16 cellular contexts compared by ENCODE assay signal in the genomic region with DNA sequence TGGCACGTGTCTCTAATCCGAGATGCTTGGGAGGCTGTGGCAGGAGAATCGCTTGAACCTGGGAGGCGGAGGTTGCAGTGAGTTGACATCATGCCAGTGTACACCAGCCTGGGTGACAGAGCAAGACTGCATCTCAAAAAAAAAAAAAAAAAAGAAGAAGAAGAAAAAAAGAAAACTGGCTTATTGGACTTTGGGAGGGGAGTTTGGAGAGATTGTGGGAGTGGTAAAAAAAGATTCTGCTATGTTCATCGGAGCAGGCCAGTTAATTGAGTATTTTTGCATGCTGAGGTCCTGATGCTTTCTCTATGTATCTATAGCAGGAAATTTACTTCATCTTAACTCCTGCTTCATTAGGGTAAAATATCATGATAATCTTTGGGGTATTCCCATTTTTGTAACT. TPM values are rescaled to one million over a fixed set of nuclear protein-coding genes. Genes with fewer than 3 reads are reported as not detected.
A peak's percentile ranks its signal among the peaks of the same experiment; 100 is the strongest.
DNase-seq lines count a peak whose midpoint lies in the region; ATAC-seq and TF ChIP-seq lines count a peak whose summit lies in the region.
"Had no signal": no experiment of that assay in that cellular context is flagged by ENCODE, and none has a peak within 500 bp of the region (broad histone marks: within the 10 kb centered on the region; RNA-seq: fewer than 3 reads in every experiment).

No MANE protein-coding gene starts in this region.

- intact Hi-C loops in activated CD4-positive, alpha-beta T cell treated with anti-CD3 and anti-CD28 coated beads for 36 hours (cut with DNase I, micrococcal nuclease): no loop called here

- H3K4me1 Mint-ChIP-seq in activated CD4-positive, alpha-beta T cell treated with anti-CD3 and anti-CD28 coated beads for 36 hours: peaks cover 79% of the 10 kb centered on the region
- H3K4me1 Mint-ChIP-seq in stimulated activated memory B cell treated with anti-CD40 and anti-IgM and Interleukin-4, amounts not matched to agents 10 μg/mL and 1 μg/mL and 100 μg/mL, for 72 hours: peaks cover 69% of the 10 kb centered on the region

- H3K9ac ChIP-seq in SU-DHL-6 (ENCODE audit: low read length): no peak overlapping the region

- no peaks in the 10 kb centered on the region for H3K9me3 Mint-ChIP-seq in activated CD4-positive, alpha-beta T cell treated with anti-CD3 and anti-CD28 coated beads for 36 hours (ENCODE audit: low read depth)
- H3K9me3 Mint-ChIP-seq in stimulated activated memory B cell treated with anti-CD40 and anti-IgM and Interleukin-4, amounts not matched to agents 10 μg/mL and 1 μg/mL and 100 μg/mL, for 72 hours: no peaks in the 10 kb centered on the region
- H3K9me3 Mint-ChIP-seq: immature natural killer cell had no signal

- H3K9me3 ChIP-seq in SU-DHL-6 (ENCODE audit: insufficient read depth, low read length) (no peaks in the 10 kb centered on the region), hepatocyte (ENCODE audit: low read depth) (no peaks in the 10 kb centered on the region)

- H3K27ac ChIP-seq in SU-DHL-6 (ENCODE audit: low read depth, low read length) (peak overlapping the region; percentile 23; the same call in 1 of the 2 replicates), hepatocyte (peak overlapping the region; percentile 57)
- H3K27ac ChIP-seq: 22Rv1, foreskin keratinocyte, PC-9 had no signal

- POLR2A ChIA-PET in activated CD4-positive, alpha-beta T cell treated with anti-CD3 and anti-CD28 coated beads for 36 hours (lab: Charles Lee): interaction anchor here (0.6 kb wide), 1 partner anchor 224 kb away, joined by 4 read pairs; no protein-coding TSS in a partner anchor

- DNase-seq in activated CD4-positive, alpha-beta T cell treated with anti-CD3 and anti-CD28 coated beads for 36 hours: no peak
- no peak for DNase-seq in activated CD4-positive, alpha-beta T cell treated with anti-CD3 and anti-CD28 coated beads for 4 hours
- no peak for DNase-seq in hepatocyte (ENCODE audit: low spot score)
- DNase-seq in cerebellum (ENCODE audit: low spot score): no peak
- DNase-seq in NCI-H526 treated with DMSO at 0.1 percent for 48 hours (lab: John Stamatoyannopoulos, UW): no peak
- DNase-seq in NCI-H1436 treated with DMSO at 0.1 percent for 48 hours (lab: John Stamatoyannopoulos, UW): no peak
- DNase-seq: activated CD4-positive, CD25-positive, alpha-beta regulatory T cell; COR-L47; effector memory CD4-positive, alpha-beta T cell; foreskin keratinocyte; immature natural killer cell; NCI-H1417 treated with DMSO at 0.1 percent for 48 hours; PC-9 had no signal

- no peak overlapping the region for H3K4me3 Mint-ChIP-seq in activated CD4-positive, alpha-beta T cell treated with anti-CD3 and anti-CD28 coated beads for 36 hours
- no peak overlapping the region for H3K4me3 Mint-ChIP-seq in stimulated activated memory B cell treated with anti-CD40 and anti-IgM and Interleukin-4, amounts not matched to agents 10 μg/mL and 1 μg/mL and 100 μg/mL, for 72 hours
- H3K4me3 Mint-ChIP-seq: immature natural killer cell had no signal

- H2AFZ ChIP-seq in SU-DHL-6 (ENCODE audit: low read depth, low read length, severe bottlenecking) (no peak overlapping the region), hepatocyte (no peak overlapping the region)
- H2AFZ ChIP-seq: PC-9 had no signal

- no peaks in the 10 kb centered on the region for H3K27me3 ChIP-seq in SU-DHL-6 (ENCODE audit: low read length)
- H3K27me3 ChIP-seq in hepatocyte: no peaks in the 10 kb centered on the region
- H3K27me3 ChIP-seq: foreskin keratinocyte had no signal

- H3K27ac Mint-ChIP-seq in activated CD4-positive, alpha-beta T cell treated with anti-CD3 and anti-CD28 coated beads for 36 hours: peak overlapping the region; percentile 12
- H3K27ac Mint-ChIP-seq in stimulated activated memory B cell treated with anti-CD40 and anti-IgM and Interleukin-4, amounts not matched to agents 10 μg/mL and 1 μg/mL and 100 μg/mL, for 72 hours: peak overlapping the region; percentile 62

- H3K4me3 ChIP-seq in SU-DHL-6 (ENCODE audit: insufficient read depth, low read length, poor library complexity, severe bottlenecking): no peak overlapping the region
- no peak overlapping the region for H3K4me3 ChIP-seq in hepatocyte
- H3K4me3 ChIP-seq: PC-9 had no signal

- H3K4me1 ChIP-seq in hepatocyte (ENCODE audit: insufficient read depth): peaks cover 6% of the 10 kb centered on the region

- CTCF ChIA-PET in activated CD4-positive, alpha-beta T cell treated with anti-CD3 and anti-CD28 coated beads for 36 hours (lab: Charles Lee): no interaction called here

- H3K36me3 ChIP-seq in SU-DHL-6 (ENCODE audit: low read length) (peaks cover 5% of the 10 kb centered on the region; the same call in 1 of the 2 replicates), hepatocyte (replicated peaks; ENCODE audit: insufficient read depth, low read depth) (no peaks in the 10 kb centered on the region)

- H4K20me1 ChIP-seq in SU-DHL-6 (ENCODE audit: low read depth, low read length) (peaks cover 53% of the 10 kb centered on the region), hepatocyte (ENCODE audit: insufficient read depth, poor library complexity, severe bottlenecking) (peaks cover 87% of the 10 kb centered on the region)

- H3K4me2 ChIP-seq in SU-DHL-6 (ENCODE audit: low read depth, low read length, poor library complexity, severe bottlenecking) (peak overlapping the region; percentile 10), hepatocyte (peak overlapping the region; percentile 2)
- H3K4me2 ChIP-seq: PC-9 had no signal

- WGBS in hepatocyte (ENCODE audit: low lambda C conversion rate, missing lambda C conversion rate): 86% methylated on average over 5 of the region's 5 CpGs

- H3K27me3 Mint-ChIP-seq in activated CD4-positive, alpha-beta T cell treated with anti-CD3 and anti-CD28 coated beads for 36 hours: no peaks in the 10 kb centered on the region
- H3K27me3 Mint-ChIP-seq in stimulated activated memory B cell treated with anti-CD40 and anti-IgM and Interleukin-4, amounts not matched to agents 10 μg/mL and 1 μg/mL and 100 μg/mL, for 72 hours: no peaks in the 10 kb centered on the region

- no peaks in the 10 kb centered on the region for H3K9me2 ChIP-seq in SU-DHL-6 (replicated peaks; ENCODE audit: insufficient read depth, low read length)
- H3K9me2 ChIP-seq in hepatocyte (replicated peaks; ENCODE audit: insufficient read depth): no peaks in the 10 kb centered on the region

- H3K79me2 ChIP-seq in SU-DHL-6 (ENCODE audit: insufficient read depth, low read length): peaks cover 100% of the 10 kb centered on the region
- H3K79me2 ChIP-seq in hepatocyte: peaks cover 100% of the 10 kb centered on the region

- peaks cover 16% of the 10 kb centered on the region; the same call in 1 of the 2 replicates for H3F3A ChIP-seq in SU-DHL-6 (ENCODE audit: insufficient read depth)

- no peak for ATAC-seq in activated CD4-positive, alpha-beta T cell treated with anti-CD3 and anti-CD28 coated beads for 36 hours
- ATAC-seq in stimulated activated memory B cell treated with anti-CD40 and anti-IgM and Interleukin-4, amounts not matched to agents 10 μg/mL and 1 μg/mL and 100 μg/mL, for 72 hours: no peak
- ATAC-seq: foreskin keratinocyte had no signal

- TF ChIP-seq CTCF in SU-DHL-6 (IDR thresholded peaks at IDR 0.05; ENCODE audit: insufficient read depth, low read length, poor library complexity, severe bottlenecking) (no peak), hepatocyte (IDR thresholded peaks at IDR 0.05; ENCODE audit: poor library complexity) (no peak)

- peaks cover 10% of the 10 kb centered on the region for H3K36me3 Mint-ChIP-seq in activated CD4-positive, alpha-beta T cell treated with anti-CD3 and anti-CD28 coated beads for 36 hours (ENCODE audit: low read depth)
- no peaks in the 10 kb centered on the region for H3K36me3 Mint-ChIP-seq in stimulated activated memory B cell treated with anti-CD40 and anti-IgM and Interleukin-4, amounts not matched to agents 10 μg/mL and 1 μg/mL and 100 μg/mL, for 72 hours
- H3K36me3 Mint-ChIP-seq: immature natural killer cell had no signal

RNA-seq across cellular contexts. Expression of a gene that starts 11.6 kb away (rescaled TPM):
- total RNA-seq in activated CD4-positive, alpha-beta T cell treated with anti-CD3 and anti-CD28 coated beads for 36 hours: 10 to 100 TPM; 63.3 to 77.7 TPM
- total RNA-seq in hepatocyte: 154 and 158 TPM in 2 replicates
- polyA plus RNA-seq in hepatocyte: 67.3 and 84.2 TPM in 2 replicates
- 223 TPM for total RNA-seq in cerebellum
